ENCODE assay signal across 6 cellular contexts in the genomic region with DNA sequence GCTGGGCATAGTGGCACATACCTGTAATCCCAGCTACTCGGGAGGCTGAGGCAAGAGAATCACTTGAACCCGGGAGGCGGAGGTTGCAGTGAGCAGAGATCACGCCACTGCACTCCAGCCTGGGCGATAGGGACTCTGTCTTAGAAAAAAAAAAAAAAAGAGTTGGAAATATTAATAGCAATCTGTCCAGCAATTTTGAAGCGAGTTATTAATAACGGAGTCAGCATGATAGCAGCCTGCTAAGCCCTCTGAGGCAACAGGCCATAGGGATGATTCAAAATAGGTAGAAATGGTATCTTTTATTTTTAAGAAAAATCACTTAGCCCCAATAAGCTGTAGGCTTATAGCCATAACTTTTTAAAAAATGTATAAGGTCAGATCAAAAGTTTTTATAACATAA. TPM values are rescaled to one million over a fixed set of nuclear protein-coding genes. Genes with fewer than 3 reads are reported as not detected.
DNase-seq lines count a peak whose midpoint lies in the region; ATAC-seq and TF ChIP-seq lines count a peak whose summit lies in the region.
"Not testable (repeated sequence)": the region's sequence is repeated elsewhere in the genome, so short reads cannot be mapped to it uniquely, and the experiment has no call there.

No MANE protein-coding gene starts in this region.

- H3K4me3 ChIP-seq in heart right ventricle (peak overlapping the region in 2 of 10 donors; percentile 5 to 10), psoas muscle (peak overlapping the region; percentile 58), skeletal muscle tissue (ENCODE audit: low read length in 3 of 3) (peak overlapping the region in 1 of 3 donors; percentile 49)
- H3K4me3 ChIP-seq in right cardiac atrium (ENCODE audit: low read length) = not testable (repeated sequence)

- ATAC-seq in Right ventricle myocardium superior (ENCODE audit: poor library complexity) (peak; percentile 74), heart right ventricle (peak in 5 of 8 donors; percentile 49 to 78 (median 69)), left ventricle myocardium superior (peak; percentile 77), right cardiac atrium (peak; percentile 47 to 48), psoas muscle (peak in 3 of 4 donors; percentile 61 to 70 (median 64))

- intact Hi-C loops in Right ventricle myocardium superior (cut with DNase I); heart right ventricle (cut with DNase I); left ventricle myocardium superior (cut with micrococcal nuclease); right cardiac atrium (cut with DNase I); psoas muscle (cut with DNase I): not testable (repeated sequence)

- H3K9me3 ChIP-seq in heart right ventricle; right cardiac atrium (ENCODE audit: control insufficient read depth, low read length); psoas muscle; skeletal muscle tissue (ENCODE audit: control insufficient read depth in 3 of 3, low read length in 3 of 3): not testable (repeated sequence)

- H3K36me3 ChIP-seq in heart right ventricle = peaks cover 0 to 19% (median 0%) of the 10 kb centered on the region in 9 donors
- H3K36me3 ChIP-seq in psoas muscle (ENCODE audit: insufficient read depth in 1 of 2, low read depth in 1 of 2); skeletal muscle tissue (ENCODE audit: control insufficient read depth in 3 of 3, insufficient read depth in 3 of 3, low read length in 3 of 3): not testable (repeated sequence)

- DNase-seq in Right ventricle myocardium superior, heart right ventricle, left ventricle myocardium superior, psoas muscle: not testable (repeated sequence)
- peak in 1 of 3 donors; percentile 9 for DNase-seq in right cardiac atrium

- not testable (repeated sequence) for H3K27me3 ChIP-seq in heart right ventricle; right cardiac atrium (ENCODE audit: control insufficient read depth, insufficient read depth); psoas muscle (ENCODE audit: insufficient read depth in 3 of 3, low read length in 2 of 3); skeletal muscle tissue (ENCODE audit: control insufficient read depth in 3 of 3, insufficient read depth in 3 of 3, low read length in 3 of 3)

- 58 to 68% methylated on average over 7 of the region's 7 CpGs for WGBS in heart right ventricle, 2 donors
- 66% methylated on average over 7 of the region's 7 CpGs for WGBS in right cardiac atrium
- 23 to 64% (median 36%) methylated on average over 7 of the region's 7 CpGs for WGBS in psoas muscle, 3 donors

- peak overlapping the region in 1 of 3 donors; percentile 55 for H3K9ac ChIP-seq in skeletal muscle tissue (ENCODE audit: low read depth in 1 of 3, low read length in 3 of 3)

- TF ChIP-seq CTCF in heart right ventricle (IDR thresholded peaks at IDR 0.05); psoas muscle (IDR thresholded peaks at IDR 0.05): not testable (repeated sequence)

- H3K4me1 ChIP-seq in heart right ventricle (peaks cover 0 to 14% (median 6%) of the 10 kb centered on the region in 9 donors), psoas muscle (peaks cover 20% of the 10 kb centered on the region)
- H3K4me1 ChIP-seq in right cardiac atrium (ENCODE audit: control insufficient read depth, insufficient read depth, low read length); skeletal muscle tissue (ENCODE audit: control insufficient read depth in 3 of 3, insufficient read depth in 3 of 3, low read length in 3 of 3): not testable (repeated sequence)

- peak overlapping the region in 5 of 10 donors; percentile 1 to 48 (median 33) for H3K27ac ChIP-seq in heart right ventricle
- not testable (repeated sequence) for H3K27ac ChIP-seq in right cardiac atrium (ENCODE audit: low read length)
- peak overlapping the region; percentile 76 for H3K27ac ChIP-seq in psoas muscle
- H3K27ac ChIP-seq in skeletal muscle tissue (ENCODE audit: low read depth, low read length) = peak overlapping the region; percentile 69

RNA-seq across cellular contexts. Expression of a gene that starts 37.0 kb away (rescaled TPM):
- 53.4 TPM for total RNA-seq in Right ventricle myocardium superior
- 100 to 1,000 TPM in 3 of 10 donors, 10 to 100 TPM in 7; 44.1 to 105 (median 94.8) TPM for total RNA-seq in heart right ventricle
- 1 to 10 TPM in 1 of 2 donors, under 1 TPM in 1; 0.57 to 7.4 TPM for polyA plus RNA-seq in heart right ventricle
- 57.5 TPM for total RNA-seq in left ventricle myocardium superior
- total RNA-seq in right cardiac atrium = 10 to 100 TPM; 71.4 to 87.9 (median 78.1) TPM
- 6.5 TPM for polyA plus RNA-seq in right cardiac atrium
- total RNA-seq in psoas muscle = 10 to 100 TPM; 41.7 to 74.9 (median 57.4) TPM
- polyA plus RNA-seq in psoas muscle = 1 to 10 TPM in 1 of 3 donors, under 1 TPM in 2; 0.40 to 3.4 (median 0.66) TPM
- total RNA-seq in skeletal muscle tissue = 23.5 TPM
